Comparison of ENCODE assay signal across 17 cellular contexts in genomic region chr11:46427364-46427763, GRCh38. TPM values are rescaled to one million over a fixed set of nuclear protein-coding genes. Genes with fewer than 3 reads are reported as not detected.
"Had no signal": no experiment of that assay in that cellular context is flagged by ENCODE, and none has a peak within 500 bp of the region (broad histone marks: within the 10 kb centered on the region; RNA-seq: fewer than 3 reads in every experiment).

No MANE protein-coding gene starts in this region.

- H3K4me1 Mint-ChIP-seq: activated CD4-positive, alpha-beta T cell treated with anti-CD3 and anti-CD28 coated beads for 36 hours; immature natural killer cell; nephron had no signal

- H3K9me3 Mint-ChIP-seq: activated naive CD4-positive, alpha-beta T cell treated with anti-CD3 and anti-CD28 coated beads for 36 hours; activated T-helper 1 cell treated with anti-CD3 and anti-CD28 coated beads, Interleukin-12 subunit alpha, Interleukin-12 subunit beta, Interleukin-2, Interleukin-4 antibody, amounts not matched to agents 30 ng/mL and 10 ng/mL and 1 ng/mL, durations not matched to agents 14 hours and 24 hours and 36 hours; immature natural killer cell; nephron; type B pancreatic cell had no signal

- H3K27me3 Mint-ChIP-seq: activated CD4-positive, alpha-beta T cell treated with anti-CD3 and anti-CD28 coated beads for 36 hours; type B pancreatic cell had no signal

- H3K27me3 ChIP-seq: sigmoid colon had no signal

- ATAC-seq: activated CD4-positive, alpha-beta T cell treated with anti-CD3 and anti-CD28 coated beads for 36 hours; left cardiac atrium; lower lobe of right lung had no signal

- H3K4me3 ChIP-seq: coronary artery, lower lobe of right lung, prostate gland, sigmoid colon had no signal

- DNase-seq: activated CD4-positive, alpha-beta T cell treated with anti-CD3 and anti-CD28 coated beads for 36 hours; activated naive CD4-positive, alpha-beta T cell treated with anti-CD3 and anti-CD28 coated beads for 36 hours; effector CD4-positive, alpha-beta T cell; immature natural killer cell; left cardiac atrium; lower lobe of right lung; sigmoid colon; stimulated activated CD4-positive, alpha-beta T cell treated with anti-CD3 and anti-CD28 coated beads, Interleukin-12 subunit alpha, Interleukin-12 subunit beta, amount 100 ng/mL, for 4 hours; stimulated activated naive CD4-positive, alpha-beta T cell treated with Interleukin-2 at 50 U/mL for 16 hours had no signal

- H3K36me3 ChIP-seq: prostate gland had no signal

- H3K9me3 ChIP-seq: lower lobe of right lung, prostate gland, sigmoid colon had no signal

- H3K27ac Mint-ChIP-seq: activated CD4-positive, alpha-beta T cell treated with anti-CD3 and anti-CD28 coated beads for 36 hours; activated naive CD4-positive, alpha-beta T cell treated with anti-CD3 and anti-CD28 coated beads for 36 hours; activated T-helper 1 cell treated with anti-CD3 and anti-CD28 coated beads, Interleukin-12 subunit alpha, Interleukin-12 subunit beta, Interleukin-2, Interleukin-4 antibody, amounts not matched to agents 30 ng/mL and 10 ng/mL and 1 ng/mL, durations not matched to agents 14 hours and 24 hours and 36 hours; immature natural killer cell; nephron; type B pancreatic cell had no signal

- FAIRE-seq: endothelial cell of umbilical vein, frontal cortex had no signal

- H3K27ac ChIP-seq: coronary artery, lower lobe of right lung, prostate gland, sigmoid colon had no signal

- H3K4me3 Mint-ChIP-seq: activated CD4-positive, alpha-beta T cell treated with anti-CD3 and anti-CD28 coated beads for 36 hours; activated naive CD4-positive, alpha-beta T cell treated with anti-CD3 and anti-CD28 coated beads for 36 hours; activated T-helper 1 cell treated with anti-CD3 and anti-CD28 coated beads, Interleukin-12 subunit alpha, Interleukin-12 subunit beta, Interleukin-2, Interleukin-4 antibody, amounts not matched to agents 30 ng/mL and 10 ng/mL and 1 ng/mL, durations not matched to agents 14 hours and 24 hours and 36 hours; immature natural killer cell; nephron; type B pancreatic cell had no signal

- H3K4me1 ChIP-seq: lower lobe of right lung, prostate gland, sigmoid colon had no signal

RNA-seq across cellular contexts. Expression of gene CHRM4, which starts 35.8 kb away (rescaled TPM):
- total RNA-seq: activated naive CD4-positive, alpha-beta T cell treated with anti-CD3 and anti-CD28 coated beads for 36 hours; fibroblast of lung; lower lobe of right lung had no signal
